ENCODE assay signal across 25 cellular contexts in genomic region chr2:238334885-238335284, GRCh38. TPM values are rescaled to one million over a fixed set of nuclear protein-coding genes. Genes with fewer than 3 reads are reported as not detected.
DNase-seq lines count a peak whose midpoint lies in the region; ATAC-seq, FAIRE-seq and TF ChIP-seq lines count a peak whose summit lies in the region.
"Had no signal": no experiment of that assay in that cellular context is flagged by ENCODE, and none has a peak within 500 bp of the region (broad histone marks: within the 10 kb centered on the region; RNA-seq: fewer than 3 reads in every experiment).

No MANE protein-coding gene starts in this region.

- peaks cover 0 to 17% (median 0%) of the 10 kb centered on the region in 9 donors for H3K4me1 ChIP-seq in heart right ventricle
- H3K4me1 ChIP-seq: Caco-2 had no signal

- no peaks in the 10 kb centered on the region for H3K9me3 ChIP-seq in heart right ventricle
- H3K9me3 ChIP-seq: A549; BLaER1 treated with 17β-estradiol and CSF1 and Interleukin-3, amounts not matched to agents 10 nM and 100 nM; Caco-2 had no signal

- no peak for TF ChIP-seq CTCF in heart right ventricle (IDR thresholded peaks at IDR 0.05)

- intact Hi-C loops in heart right ventricle (cut with DNase I), result no loop called here

- peaks cover 0 to 66% (median 2%) of the 10 kb centered on the region in 9 donors for H3K36me3 ChIP-seq in heart right ventricle

- DNase-seq in GM12891 (ENCODE audit: insufficient read length, low spot score) (no peak), NAMALWA (ENCODE audit: low spot score) (peak; percentile 1), germinal center (ENCODE audit: low spot score) (peak; percentile 52), DMS 273 (lab: John Stamatoyannopoulos, UW; ENCODE audit: unreplicated experiment) (no peak), heart right ventricle (no peak)
- DNase-seq in stimulated activated CD4-positive, alpha-beta T cell treated with anti-CD3 and anti-CD28 coated beads, Interleukin-12 subunit alpha, Interleukin-12 subunit beta, amount 100 ng/mL, for 4 hours, result no peak
- DNase-seq: AML-193; Caco-2; Calu3; CD4-positive, alpha-beta T cell; CD8-positive, alpha-beta T cell; DMS 273 treated with DMSO at 0.1 percent for 48 hours; DMS153; DMS53; DMS79; DND-41; EL; GDM1 had no signal

- H3K27me3 ChIP-seq in heart right ventricle, result no peaks in the 10 kb centered on the region
- H3K27me3 ChIP-seq: BLaER1 treated with 17β-estradiol and CSF1 and Interleukin-3, amounts not matched to agents 10 nM and 100 nM had no signal

- H3K27ac ChIP-seq in heart right ventricle, result no peak overlapping the region
- H3K27ac ChIP-seq: 22Rv1; A549; BLaER1 treated with 17β-estradiol and CSF1 and Interleukin-3, amounts not matched to agents 10 nM and 100 nM; C4-2B had no signal

- no peak for ATAC-seq in heart right ventricle
- ATAC-seq: A549; CD8-positive, alpha-beta T cell; GM12878 had no signal

- 85 to 91% methylated on average over 6 of the region's 6 CpGs for WGBS in heart right ventricle, 2 donors

- no peak for TF ChIP-seq POLR2A in GM12891 (IDR thresholded peaks at IDR 0.05; ENCODE audit: low read depth, low read length)

- no peak for FAIRE-seq in GM12891 (lab: Jason Lieb, UNC)
- FAIRE-seq: A549, D721Med, GM12878, GM19239 had no signal

- H3K4me3 ChIP-seq in heart right ventricle, result no peak overlapping the region
- H3K4me3 ChIP-seq: A549; BLaER1 treated with 17β-estradiol and CSF1 and Interleukin-3, amounts not matched to agents 10 nM and 100 nM; GM12878 had no signal

TF ChIP-seq in GM12891, 5 proteins besides CTCF, POLR2A, EP300 and RAD21:
- TF ChIP-seq SPI1 (IDR thresholded peaks at IDR 0.05; ENCODE audit: low read depth, low read length), result no peak
- TF ChIP-seq PAX5 (IDR thresholded peaks at IDR 0.05; ENCODE audit: insufficient read depth, low read length, severe bottlenecking), result no peak
- peak; percentile 27; the same call in 1 of the 2 replicates for TF ChIP-seq POU2F2 (IDR thresholded peaks at IDR 0.05; ENCODE audit: low read depth, low read length)
- TF ChIP-seq POLR2AphosphoS5 (IDR thresholded peaks at IDR 0.05; ENCODE audit: low read depth, low read length), result no peak
TF ChIP-seq in GM12891: peak in this region for 1.

RNA-seq across cellular contexts. Expression of gene TRAF3IP1, which starts 14.6 kb away (rescaled TPM):
- 3.3 TPM for polyA plus RNA-seq in GM12891 (2012; ENCODE audit: low read depth, missing spikeins)
- 10 to 100 TPM in 6 of 10 donors, 1 to 10 TPM in 4; 8.3 to 20.4 (median 12.5) TPM for total RNA-seq in heart right ventricle
- 1 to 10 TPM; 4.0 to 6.2 TPM for polyA plus RNA-seq in heart right ventricle

RNA-seq across cellular contexts. Expression of gene PER2, which starts 46.5 kb away (rescaled TPM):
- 2.0 TPM for polyA plus RNA-seq in GM12891 (2012; ENCODE audit: low read depth, missing spikeins)
- total RNA-seq in heart right ventricle, result 10 to 100 TPM in 3 of 10 donors, 1 to 10 TPM in 7; 3.1 to 19.0 (median 8.0) TPM
- 1 to 10 TPM; 1.4 to 4.5 TPM for polyA plus RNA-seq in heart right ventricle

Comparison
In these comparisons a context has a peak if more than half of its experiments do, and no peak if none do; other contexts are left out.
1. DNase-seq: peak in NAMALWA (single experiment) and germinal center (single experiment); none in GM12891 (single experiment), DMS 273 (single experiment), stimulated activated CD4-positive, alpha-beta T cell treated with anti-CD3 and anti-CD28 coated beads, Interleukin-12 subunit alpha, Interleukin-12 subunit beta, amount 100 ng/mL, for 4 hours (single experiment) and heart right ventricle (0 of 2).